Comparison of ENCODE assay signal across 13 cellular contexts in the genomic region with DNA sequence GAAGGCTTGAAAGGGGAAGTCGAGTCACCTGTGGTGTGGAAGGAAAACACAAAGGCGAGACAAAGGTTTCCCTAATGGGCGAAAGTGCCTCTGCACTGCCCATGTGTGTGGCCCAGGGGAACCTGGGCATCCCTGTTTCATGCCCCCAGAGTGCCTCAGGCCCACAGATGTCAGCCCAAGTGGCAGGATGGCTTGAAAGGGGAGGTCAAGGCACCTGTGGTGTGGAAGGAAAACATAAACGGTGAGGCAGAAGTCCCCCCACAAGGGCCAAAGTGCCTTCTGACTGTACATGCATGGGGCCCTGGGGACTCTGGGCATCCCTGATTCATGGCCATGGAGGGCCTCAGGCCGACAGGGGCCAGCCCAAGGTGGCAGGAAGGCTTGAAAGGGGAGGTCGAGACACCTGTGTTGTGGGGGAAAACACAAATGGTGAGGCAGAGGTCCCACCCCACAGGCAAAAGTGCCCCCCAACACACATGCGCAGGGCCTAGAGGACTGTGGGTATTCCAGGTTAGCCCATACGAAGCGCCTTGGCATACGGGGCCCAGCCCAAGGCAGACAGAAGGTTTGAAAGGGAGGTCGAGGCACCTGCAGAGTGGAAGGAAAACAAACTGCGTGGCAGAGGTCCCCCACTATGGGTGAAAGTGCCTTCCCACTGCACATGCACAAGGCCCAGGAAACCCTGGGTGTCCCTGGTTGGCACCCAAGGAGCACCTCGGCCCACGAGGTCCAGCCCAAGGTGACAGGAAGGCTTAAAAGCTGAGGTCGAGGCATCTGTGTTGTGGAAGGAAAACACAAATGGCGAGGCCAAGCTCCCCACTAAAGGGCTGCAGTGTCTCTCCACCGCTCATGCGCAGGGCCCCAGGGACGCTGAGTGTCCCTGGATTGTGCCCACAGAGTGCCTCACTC.
DNase-seq lines count a peak whose midpoint lies in the region; ATAC-seq and TF ChIP-seq lines count a peak whose summit lies in the region.
"Had no signal": no experiment of that assay in that cellular context is flagged by ENCODE, and none has a peak within 500 bp of the region (broad histone marks: within the 10 kb centered on the region; RNA-seq: fewer than 3 reads in every experiment).

No MANE protein-coding gene starts in this region.

- H3K9me3 ChIP-seq in lower lobe of right lung (peaks cover 45% of the 10 kb centered on the region), transverse colon (peaks cover 49 to 76% of the 10 kb centered on the region in 2 donors)
- H3K9me3 ChIP-seq: thyroid gland had no signal

- H3K27ac ChIP-seq in lower lobe of right lung: no peak overlapping the region
- H3K27ac ChIP-seq in transverse colon: no peak overlapping the region
- H3K27ac ChIP-seq: parathyroid adenoma, thyroid gland had no signal

- no peak overlapping the region for H3K4me3 Mint-ChIP-seq in central memory CD8-positive, alpha-beta T cell

- H3K4me3 ChIP-seq in lower lobe of right lung (no peak overlapping the region), transverse colon (no peak overlapping the region)
- H3K4me3 ChIP-seq: thyroid gland had no signal

- H3K4me1 ChIP-seq in lower lobe of right lung (no peaks in the 10 kb centered on the region), transverse colon (no peaks in the 10 kb centered on the region)
- H3K4me1 ChIP-seq: parathyroid adenoma, thyroid gland had no signal

- 84 to 92% methylated on average over 2 to 19 of the region's 19 CpGs for WGBS in transverse colon (ENCODE audit: low coverage in 1 of 2), 2 donors

- no peak for ATAC-seq in central memory CD8-positive, alpha-beta T cell (replicated peaks; ENCODE audit: extremely low read depth, poor library complexity, severe bottlenecking)
- no peak for ATAC-seq in lower lobe of right lung

- no peaks in the 10 kb centered on the region for H3K36me3 ChIP-seq in lower lobe of right lung
- no peaks in the 10 kb centered on the region for H3K36me3 ChIP-seq in transverse colon
- H3K36me3 ChIP-seq: thyroid gland had no signal

- TF ChIP-seq EP300 in transverse colon (IDR thresholded peaks at IDR 0.05; ENCODE audit: low read depth): no peak

- peaks cover 2% of the 10 kb centered on the region for H3K27me3 ChIP-seq in lower lobe of right lung (ENCODE audit: low read depth)
- no peaks in the 10 kb centered on the region for H3K27me3 ChIP-seq in transverse colon
- H3K27me3 ChIP-seq: thyroid gland had no signal

- TF ChIP-seq POLR2A in transverse colon (IDR thresholded peaks at IDR 0.05): no peak

- H3K9me3 Mint-ChIP-seq in central memory CD8-positive, alpha-beta T cell: peaks cover 39% of the 10 kb centered on the region

- intact Hi-C loops in lower lobe of right lung (cut with DNase I) (no loop called here), transverse colon (cut with DNase I; ENCODE audit: low total_unique reads) (no loop called here)

- H3K36me3 Mint-ChIP-seq in central memory CD8-positive, alpha-beta T cell (ENCODE audit: insufficient read depth): no peaks in the 10 kb centered on the region

- in situ Hi-C loops in transverse colon (cut with MboI; ENCODE audit: low pct_ligation_motif_present in 1 of 4, low pct_unique_long_range_greater_than_20kb in 1 of 4, low sequenced_read_pairs in 3 of 4): no loop called here

- peak; percentile 1 for DNase-seq in activated gamma-delta T cell treated with Interleukin-2 at 50 U/mL for 16 hours
- no peak for DNase-seq in activated gamma-delta T cell (lab: John Stamatoyannopoulos, UW)
- peak; percentile 2 to 6 for DNase-seq in central memory CD8-positive, alpha-beta T cell (ENCODE audit: low spot score in 2 of 2)
- peak; percentile 13 for DNase-seq in lower lobe of right lung
- DNase-seq in transverse colon: peak; percentile 1
- DNase-seq in NCI-H526 treated with DMSO at 0.1 percent for 48 hours (lab: John Stamatoyannopoulos, UW): no peak
- DNase-seq in superior temporal gyrus (ENCODE audit: extremely low spot score): no peak
- no peak for DNase-seq in C1 segment of cervical spinal cord (lab: John Stamatoyannopoulos, UW)
- DNase-seq: DMS79, NCI-H226, RPMI8226 had no signal

- H3K4me1 Mint-ChIP-seq in central memory CD8-positive, alpha-beta T cell: no peaks in the 10 kb centered on the region

- no peaks in the 10 kb centered on the region for H3K27me3 Mint-ChIP-seq in central memory CD8-positive, alpha-beta T cell

- TF ChIP-seq CTCF in lower lobe of right lung (IDR thresholded peaks at IDR 0.05) (no peak), transverse colon (IDR thresholded peaks at IDR 0.05) (no peak)

- no peak overlapping the region for H3K27ac Mint-ChIP-seq in central memory CD8-positive, alpha-beta T cell (ENCODE audit: low read depth)

Comparison
In these comparisons a context has a peak if more than half of its experiments do, and no peak if none do; other contexts are left out.
1. DNase-seq: peak in activated gamma-delta T cell treated with Interleukin-2 at 50 U/mL for 16 hours (single experiment), central memory CD8-positive, alpha-beta T cell (2 of 2), lower lobe of right lung (single experiment) and transverse colon (single experiment); none in activated gamma-delta T cell (single experiment), NCI-H526 treated with DMSO at 0.1 percent for 48 hours (single experiment), superior temporal gyrus (single experiment) and C1 segment of cervical spinal cord (0 of 14).